Comparison of ENCODE assay signal across 9 cellular contexts in genomic region chr16:56988161-56988947, GRCh38. TPM values are rescaled to one million over a fixed set of nuclear protein-coding genes. Genes with fewer than 3 reads are reported as not detected.
DNase-seq lines count a peak whose midpoint lies in the region; ATAC-seq and TF ChIP-seq lines count a peak whose summit lies in the region.
"Had no signal": no experiment of that assay in that cellular context is flagged by ENCODE, and none has a peak within 500 bp of the region (broad histone marks: within the 10 kb centered on the region; RNA-seq: fewer than 3 reads in every experiment).

No MANE protein-coding gene starts in this region.

- H3K27me3 Mint-ChIP-seq in neural progenitor cell (ENCODE audit: insufficient read depth, low read depth) = peaks cover 35% of the 10 kb centered on the region

- no peak overlapping the region for H3K27ac Mint-ChIP-seq in neural progenitor cell

- H3K4me3 ChIP-seq in BJ (ENCODE audit: low read depth, low read length) (peak overlapping the region; percentile 71), MG63 (peak overlapping the region; percentile 96), neural progenitor cell (peak overlapping the region; percentile 48)
- peak overlapping the region; percentile 99 for H3K4me3 ChIP-seq in effector memory CD4-positive, alpha-beta T cell (ENCODE audit: insufficient read depth, low read depth, low read length, poor library complexity, severe bottlenecking)

- no peaks in the 10 kb centered on the region; the same call in 1 of the 2 replicates for H3K36me3 ChIP-seq in BJ (ENCODE audit: control insufficient read depth, insufficient read depth, low read length)
- peaks cover 9% of the 10 kb centered on the region for H3K36me3 ChIP-seq in MG63
- peaks cover 11% of the 10 kb centered on the region for H3K36me3 ChIP-seq in effector memory CD4-positive, alpha-beta T cell (ENCODE audit: control insufficient read depth, insufficient read depth, low read length)
- H3K36me3 ChIP-seq in neural progenitor cell = no peaks in the 10 kb centered on the region

- peak overlapping the region; percentile 75 for H3K4me2 ChIP-seq in neural progenitor cell

- POLR2A ChIA-PET in BJ (lab: Charles Lee) = interaction anchor here (0.5 kb wide), 1 partner anchor 54 kb away, joined by 16 read pairs; no protein-coding TSS in a partner anchor

- peaks cover 11% of the 10 kb centered on the region for H3K4me1 Mint-ChIP-seq in neural progenitor cell

- no peak overlapping the region for H2AFZ ChIP-seq in neural progenitor cell (replicated peaks)

- H3K9me3 Mint-ChIP-seq in neural progenitor cell = no peaks in the 10 kb centered on the region

- no peaks in the 10 kb centered on the region for H4K20me1 ChIP-seq in neural progenitor cell (ENCODE audit: low read depth)

- H3K4me3 Mint-ChIP-seq in neural progenitor cell = peak overlapping the region; percentile 85

- H3K9me3 ChIP-seq in MG63 (no peaks in the 10 kb centered on the region), neural progenitor cell (ENCODE audit: low read depth) (no peaks in the 10 kb centered on the region)
- no peaks in the 10 kb centered on the region for H3K9me3 ChIP-seq in effector memory CD4-positive, alpha-beta T cell (ENCODE audit: control insufficient read depth, low read length)

- H3K36me3 Mint-ChIP-seq in neural progenitor cell = no peaks in the 10 kb centered on the region

- no peaks in the 10 kb centered on the region for H3F3A ChIP-seq in neural progenitor cell (ENCODE audit: low read depth)

- no peaks in the 10 kb centered on the region for H3K27me3 ChIP-seq in BJ (ENCODE audit: control insufficient read depth, insufficient read depth, low read length)
- no peaks in the 10 kb centered on the region for H3K27me3 ChIP-seq in MG63
- no peaks in the 10 kb centered on the region for H3K27me3 ChIP-seq in effector memory CD4-positive, alpha-beta T cell (replicated peaks; ENCODE audit: control insufficient read depth, insufficient read depth, low read length, poor library complexity, severe bottlenecking)
- H3K27me3 ChIP-seq in neural progenitor cell = peaks cover 54% of the 10 kb centered on the region

- TF ChIP-seq CTCF in BJ (IDR thresholded peaks at IDR 0.05; ENCODE audit: insufficient read depth, low read depth, low read length) = no peak
- TF ChIP-seq CTCF in neural progenitor cell (IDR thresholded peaks at IDR 0.05) = no peak

- CTCF ChIA-PET in BJ (lab: Yijun Ruan, JAX) = interaction anchor here (0.6 kb wide), 1 partner anchor 21 kb away, joined by 3 read pairs; no protein-coding TSS in a partner anchor

- H3K9ac ChIP-seq in neural progenitor cell = no peak overlapping the region

- no peak for ATAC-seq in GM21423 (IDR thresholded peaks at IDR 0.05; ENCODE audit: unreplicated experiment)

- no peak for DNase-seq in BJ (ENCODE audit: low read depth)
- DNase-seq in MG63 = no peak
- DNase-seq in effector memory CD4-positive, alpha-beta T cell = no peak
- no peak for DNase-seq in neural progenitor cell (ENCODE audit: low spot score)
- no peak for DNase-seq in cortex of kidney (lab: John Stamatoyannopoulos, UW)
- no peak for DNase-seq in kidney tubule cell (ENCODE audit: low spot score)
- no peak for DNase-seq in HuH-7.5 (ENCODE audit: low spot score)

- H3K27ac ChIP-seq in effector memory CD4-positive, alpha-beta T cell (ENCODE audit: insufficient read depth, low read length, poor library complexity, severe bottlenecking) = peak overlapping the region; percentile 93
- no peak overlapping the region for H3K27ac ChIP-seq in neural progenitor cell
- H3K27ac ChIP-seq: SK-N-MC had no signal

- H3K4me1 ChIP-seq in effector memory CD4-positive, alpha-beta T cell (ENCODE audit: control insufficient read depth, insufficient read depth, low read length, poor library complexity, severe bottlenecking) = peaks cover 48% of the 10 kb centered on the region
- H3K4me1 ChIP-seq in neural progenitor cell = peaks cover 6% of the 10 kb centered on the region

- no peaks in the 10 kb centered on the region for H3K79me2 ChIP-seq in neural progenitor cell (ENCODE audit: low read depth)

RNA-seq across cellular contexts. Expression of gene NLRC5, which starts 1.0 kb away (rescaled TPM):
- 15.4 and 19.2 TPM in 2 replicates for polyA plus RNA-seq in BJ (2011; rRNA removed)
- 32.7 and 40.9 TPM in 2 replicates for polyA minus RNA-seq in BJ (2011; rRNA and poly(A)+ RNA removed)
- total RNA-seq in MG63 (2014; rRNA removed; shearing (Covaris generic); ENCODE audit: low replicate concordance) = 4.9 and 11.7 TPM in 2 replicates
- total RNA-seq in neural progenitor cell (ENCODE audit: low replicate concordance) = not detected in 2 replicates

RNA-seq across cellular contexts. Expression of gene CETP, which starts 26.6 kb away (rescaled TPM):
- polyA plus RNA-seq in BJ (2011; rRNA removed) = 0.04 and 0.07 TPM in 2 replicates
- not detected in 2 replicates for polyA minus RNA-seq in BJ (2011; rRNA and poly(A)+ RNA removed)
- not detected in 2 replicates for total RNA-seq in MG63 (2014; rRNA removed; shearing (Covaris generic); ENCODE audit: low replicate concordance)
- total RNA-seq in neural progenitor cell (ENCODE audit: low replicate concordance) = 0.28 TPM in 1 of 2 replicates, not detected in the other

RNA-seq across cellular contexts. Expression of gene HERPUD1, which starts 56.4 kb away (rescaled TPM):
- 306 and 363 TPM in 2 replicates for polyA plus RNA-seq in BJ (2011; rRNA removed)
- polyA minus RNA-seq in BJ (2011; rRNA and poly(A)+ RNA removed) = 217 and 356 TPM in 2 replicates
- total RNA-seq in MG63 (2014; rRNA removed; shearing (Covaris generic); ENCODE audit: low replicate concordance) = 226 and 252 TPM in 2 replicates
- total RNA-seq in neural progenitor cell (ENCODE audit: low replicate concordance) = 16.1 and 18.1 TPM in 2 replicates

Comparison
In these comparisons a context has a peak if more than half of its experiments do, and no peak if none do; other contexts are left out.
1. H3K4me3 ChIP-seq: peak in every context shown above with its lines; median percentile 99 in effector memory CD4-positive, alpha-beta T cell; 96 in MG63; 71 in BJ; 48 in neural progenitor cell.
2. RNA of gene HERPUD1, which starts 56.4 kb away (total RNA-seq): 226 to 252 TPM in MG63; 16.1 to 18.1 TPM in neural progenitor cell; every median in the first group is over 10 times any median in the second.